29 cellular contexts compared by ENCODE assay signal in genomic region chr6:14498748-14499147, GRCh38.
"Had no signal": no experiment of that assay in that cellular context is flagged by ENCODE, and none has a peak within 500 bp of the region (broad histone marks: within the 10 kb centered on the region; RNA-seq: fewer than 3 reads in every experiment).

No MANE protein-coding gene starts in this region.

- H3K27ac Mint-ChIP-seq: natural killer cell; nephron; neural progenitor cell; progenitor cell of endocrine pancreas; stimulated activated effector memory CD8-positive, alpha-beta T cell treated with anti-CD3 and anti-CD28 coated beads, Interleukin-12 subunit alpha, Interleukin-12 subunit beta, amount 100 ng/mL, for 72 hours; stimulated activated naive B cell treated with anti-CD40 and anti-IgM and Interleukin-4, amounts not matched to agents 10 μg/mL and 1 μg/mL and 100 μg/mL, for 72 hours; stimulated activated naive CD8-positive, alpha-beta T cell treated with anti-CD3 and anti-CD28 coated beads, Interleukin-15, Interleukin-2, amounts not matched to agents 100 ng/mL and 50 ng/mL, for 24 hours had no signal

- ATAC-seq: natural killer cell; psoas muscle; right cardiac atrium; right lobe of liver; stimulated activated effector memory CD8-positive, alpha-beta T cell treated with anti-CD3 and anti-CD28 coated beads, Interleukin-12 subunit alpha, Interleukin-12 subunit beta, amount 100 ng/mL, for 72 hours; stimulated activated naive B cell treated with anti-CD40 and anti-IgM and Interleukin-4, amounts not matched to agents 10 μg/mL and 1 μg/mL and 100 μg/mL, for 72 hours had no signal

- H3K4me3 Mint-ChIP-seq: natural killer cell; nephron; stimulated activated effector memory CD8-positive, alpha-beta T cell treated with anti-CD3 and anti-CD28 coated beads, Interleukin-12 subunit alpha, Interleukin-12 subunit beta, amount 100 ng/mL, for 72 hours; stimulated activated naive B cell treated with anti-CD40 and anti-IgM and Interleukin-4, amounts not matched to agents 10 μg/mL and 1 μg/mL and 100 μg/mL, for 72 hours; stimulated activated naive CD8-positive, alpha-beta T cell treated with anti-CD3 and anti-CD28 coated beads, Interleukin-15, Interleukin-2, amounts not matched to agents 100 ng/mL and 50 ng/mL, for 24 hours had no signal

- H3K9ac ChIP-seq: neural progenitor cell, parathyroid adenoma had no signal

- H3K27ac ChIP-seq: neural progenitor cell, ovary, parathyroid adenoma, psoas muscle, right lobe of liver, sigmoid colon, stomach, thoracic aorta, thyroid gland, tibial nerve, upper lobe of left lung, vagina had no signal

- FAIRE-seq: small intestine, urothelium cell line had no signal

- DNase-seq: natural killer cell; occipital lobe; ovary; posterior cingulate gyrus; psoas muscle; right cardiac atrium; right lobe of liver; sigmoid colon; small intestine; stimulated activated CD4-positive, alpha-beta T cell treated with anti-CD3 and anti-CD28 coated beads, Interleukin-15, amount 100 ng/mL, for 24 hours; stimulated activated CD4-positive, alpha-beta T cell treated with anti-CD3 and anti-CD28 coated beads, Interleukin-2, amount 100 ng/mL, for 24 hours; stimulated activated CD4-positive, alpha-beta T cell treated with anti-CD3 and anti-CD28 coated beads, Interleukin-2, amount 100 ng/mL, for 48 hours; stimulated activated CD4-positive, alpha-beta T cell treated with anti-CD3 and anti-CD28 coated beads, Interleukin-4, amount 100 ng/mL, for 24 hours; stimulated activated naive B cell treated with anti-CD40 and anti-IgM and Interleukin-4, amounts not matched to agents 10 μg/mL and 1 μg/mL and 100 μg/mL, for 72 hours; stimulated activated naive CD4-positive, alpha-beta T cell treated with Interleukin-2 at 50 U/mL for 16 hours; stomach; thyroid gland; trophoblast cell; upper lobe of left lung had no signal

- H3K36me3 Mint-ChIP-seq: stimulated activated effector memory CD8-positive, alpha-beta T cell treated with anti-CD3 and anti-CD28 coated beads, Interleukin-12 subunit alpha, Interleukin-12 subunit beta, amount 100 ng/mL, for 72 hours had no signal

- H3K4me1 ChIP-seq: parathyroid adenoma, psoas muscle, right lobe of liver, stomach, thyroid gland, tibial nerve, upper lobe of left lung, vagina had no signal

- H3K4me3 ChIP-seq: neural progenitor cell, ovary, psoas muscle, right lobe of liver, sigmoid colon, stomach, thoracic aorta, thyroid gland, tibial nerve, upper lobe of left lung, vagina had no signal

- H3K9me3 ChIP-seq: ovary, psoas muscle, sigmoid colon, stomach, thoracic aorta, thyroid gland, upper lobe of left lung, vagina had no signal

- H3K27me3 ChIP-seq: neural progenitor cell, ovary, right lobe of liver, sigmoid colon, stomach, thyroid gland, tibial nerve, upper lobe of left lung, vagina had no signal

- H3K4me1 Mint-ChIP-seq: natural killer cell had no signal

- H3K27me3 Mint-ChIP-seq: progenitor cell of endocrine pancreas; stimulated activated naive B cell treated with anti-CD40 and anti-IgM and Interleukin-4, amounts not matched to agents 10 μg/mL and 1 μg/mL and 100 μg/mL, for 72 hours had no signal

- H3K36me3 ChIP-seq: neural progenitor cell, ovary, right lobe of liver, sigmoid colon, stomach, thoracic aorta, thyroid gland, tibial nerve, upper lobe of left lung, vagina had no signal

- H3K9me3 Mint-ChIP-seq: natural killer cell had no signal
